ENCODE assay signal across 8 cellular contexts in the genomic region with DNA sequence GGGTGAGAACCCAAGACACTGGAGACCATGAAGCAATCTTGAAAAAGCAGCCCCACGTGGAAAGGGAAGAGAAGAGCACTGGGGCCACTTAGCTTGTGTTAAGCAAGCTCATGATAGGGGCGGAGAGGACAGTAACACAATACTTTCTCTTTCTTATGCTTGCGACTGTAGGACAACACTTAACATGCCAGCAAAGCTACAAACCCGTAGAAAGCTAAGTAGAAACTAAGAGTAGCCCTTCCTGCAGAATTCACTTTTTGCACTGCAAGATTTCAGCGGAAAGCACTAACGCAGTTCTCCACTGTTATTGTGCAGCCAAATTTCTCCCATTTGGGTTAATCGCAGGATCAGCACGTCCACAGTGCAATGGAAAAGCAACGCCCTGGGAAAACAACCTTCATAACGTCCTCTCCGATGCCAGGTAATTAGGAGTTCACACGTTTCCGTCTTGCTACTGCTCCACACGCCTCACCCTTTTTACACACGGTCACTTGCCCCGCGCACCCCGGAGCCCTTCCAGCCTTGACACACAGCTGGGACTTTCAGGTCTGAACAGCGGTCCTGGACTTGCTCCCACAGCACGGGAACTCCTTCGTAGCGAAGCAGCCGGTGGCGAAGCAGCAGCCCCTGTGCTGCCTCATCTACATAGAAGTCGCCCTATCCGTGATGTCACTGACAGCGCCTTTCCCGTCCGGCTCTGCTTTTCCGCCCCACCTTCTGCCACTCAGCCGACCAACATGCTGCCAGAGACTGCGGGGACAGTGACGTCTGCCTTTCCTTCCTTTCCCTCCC.
DNase-seq lines count a peak whose midpoint lies in the region; ATAC-seq and TF ChIP-seq lines count a peak whose summit lies in the region.

No MANE protein-coding gene starts in this region.

- no peaks in the 10 kb centered on the region for H4K20me1 ChIP-seq in fibroblast of lung (ENCODE audit: control insufficient read depth, extremely low read depth, insufficient read depth, low read length)

- peaks cover 28% of the 10 kb centered on the region for H3K27me3 Mint-ChIP-seq in activated T-cell treated with anti-CD3 and anti-CD28 coated beads, Interleukin-2, amount 50 U/mL, for 72 hours (ENCODE audit: low read depth)
- peaks cover 10 to 11% of the 10 kb centered on the region in 2 donors for H3K27me3 Mint-ChIP-seq in natural killer cell (ENCODE audit: low read depth in 2 of 2)
- H3K27me3 Mint-ChIP-seq in stimulated activated naive B cell treated with anti-CD40 and anti-IgM and Interleukin-4, amounts not matched to agents 10 μg/mL and 1 μg/mL and 100 μg/mL, for 72 hours = peaks cover 10 to 16% of the 10 kb centered on the region in 2 donors

- H3K4me3 ChIP-seq in HUES48 (ENCODE audit: low read depth, low read length) = peak overlapping the region; percentile 74
- peak overlapping the region; percentile 64 to 75 (median 68) for H3K4me3 ChIP-seq in fibroblast of lung (replicated peaks in 1 of 4; ENCODE audit: control extremely low read depth in 1 of 4, insufficient read depth in 1 of 4, low read depth in 3 of 4, low read length in 4 of 4)

- no peaks in the 10 kb centered on the region for H3K36me3 Mint-ChIP-seq in activated T-cell treated with anti-CD3 and anti-CD28 coated beads, Interleukin-2, amount 50 U/mL, for 72 hours (ENCODE audit: insufficient read depth in 2 of 2)
- no peaks in the 10 kb centered on the region for H3K36me3 Mint-ChIP-seq in natural killer cell
- H3K36me3 Mint-ChIP-seq in stimulated activated naive B cell treated with anti-CD40 and anti-IgM and Interleukin-4, amounts not matched to agents 10 μg/mL and 1 μg/mL and 100 μg/mL, for 72 hours = peaks cover 3 to 5% of the 10 kb centered on the region in 2 donors

- DNase-seq in COR-L47 (lab: John Stamatoyannopoulos, UW) (peak; percentile 9), fibroblast of lung (ENCODE audit: low read depth in 2 of 2) (peak; percentile 92 to 93), natural killer cell (peak; percentile 47)
- DNase-seq in activated T-cell treated with anti-CD3 and anti-CD28 coated beads, Interleukin-2, amount 50 U/mL, for 72 hours = peak; percentile 80 to 81
- peak; percentile 88 for DNase-seq in stimulated activated naive B cell treated with anti-CD40 and anti-IgM and Interleukin-4, amounts not matched to agents 10 μg/mL and 1 μg/mL and 100 μg/mL, for 72 hours

- H3K4me3 Mint-ChIP-seq in activated T-cell treated with anti-CD3 and anti-CD28 coated beads, Interleukin-2, amount 50 U/mL, for 72 hours = peak overlapping the region; percentile 83 to 87
- H3K4me3 Mint-ChIP-seq in natural killer cell = peak overlapping the region; percentile 100
- peak overlapping the region; percentile 90 to 98 for H3K4me3 Mint-ChIP-seq in stimulated activated naive B cell treated with anti-CD40 and anti-IgM and Interleukin-4, amounts not matched to agents 10 μg/mL and 1 μg/mL and 100 μg/mL, for 72 hours

- H3K9me3 Mint-ChIP-seq in activated T-cell treated with anti-CD3 and anti-CD28 coated beads, Interleukin-2, amount 50 U/mL, for 72 hours = no peaks in the 10 kb centered on the region
- no peaks in the 10 kb centered on the region for H3K9me3 Mint-ChIP-seq in natural killer cell
- no peaks in the 10 kb centered on the region for H3K9me3 Mint-ChIP-seq in stimulated activated naive B cell treated with anti-CD40 and anti-IgM and Interleukin-4, amounts not matched to agents 10 μg/mL and 1 μg/mL and 100 μg/mL, for 72 hours

- no peaks in the 10 kb centered on the region for H3K27me3 ChIP-seq in HUES48 (ENCODE audit: control insufficient read depth, insufficient read depth, low read length)
- H3K27me3 ChIP-seq in fibroblast of lung (ENCODE audit: control insufficient read depth, insufficient read depth, low read length) = peaks cover 4% of the 10 kb centered on the region

- H3K36me3 ChIP-seq in HUES48 (ENCODE audit: control insufficient read depth, insufficient read depth, low read length) = no peaks in the 10 kb centered on the region
- H3K36me3 ChIP-seq in fibroblast of lung (ENCODE audit: control insufficient read depth, insufficient read depth, low read length) = no peaks in the 10 kb centered on the region

- intact Hi-C loops in natural killer cell (cut with micrococcal nuclease) = no loop called here

- TF ChIP-seq CTCF in fibroblast of lung (conservative IDR thresholded peaks at IDR 0.05 in 1 of 2, IDR thresholded peaks at IDR 0.05 in 1 of 2; ENCODE audit: low read depth in 1 of 2, low read length in 2 of 2) (no peak), natural killer cell (IDR thresholded peaks at IDR 0.05) (no peak)

- peak overlapping the region; percentile 99 for H3K27ac Mint-ChIP-seq in activated T-cell treated with anti-CD3 and anti-CD28 coated beads, Interleukin-2, amount 50 U/mL, for 72 hours
- peak overlapping the region; percentile 93 to 95 for H3K27ac Mint-ChIP-seq in natural killer cell
- peak overlapping the region; percentile 100 for H3K27ac Mint-ChIP-seq in stimulated activated naive B cell treated with anti-CD40 and anti-IgM and Interleukin-4, amounts not matched to agents 10 μg/mL and 1 μg/mL and 100 μg/mL, for 72 hours

- H2AFZ ChIP-seq in fibroblast of lung (ENCODE audit: low read length) = peak overlapping the region; percentile 93

- H3K4me1 Mint-ChIP-seq in activated T-cell treated with anti-CD3 and anti-CD28 coated beads, Interleukin-2, amount 50 U/mL, for 72 hours (ENCODE audit: low read depth) = peaks cover 47% of the 10 kb centered on the region
- H3K4me1 Mint-ChIP-seq in natural killer cell = peaks cover 23 to 33% of the 10 kb centered on the region in 2 donors
- H3K4me1 Mint-ChIP-seq in stimulated activated naive B cell treated with anti-CD40 and anti-IgM and Interleukin-4, amounts not matched to agents 10 μg/mL and 1 μg/mL and 100 μg/mL, for 72 hours = peaks cover 15 to 31% of the 10 kb centered on the region in 2 donors

- H3K9ac ChIP-seq in HUES48 (ENCODE audit: low read depth, low read length) = peak overlapping the region; percentile 100
- H3K9ac ChIP-seq in fibroblast of lung (ENCODE audit: insufficient read depth, low read length) = peak overlapping the region; percentile 86

- H3K4me2 ChIP-seq in fibroblast of lung (ENCODE audit: extremely low read depth, insufficient read depth, low read length) = peak overlapping the region; percentile 96

- H3K79me2 ChIP-seq in fibroblast of lung (ENCODE audit: control insufficient read depth, insufficient read depth, low read length) = no peaks in the 10 kb centered on the region

- peaks cover 5% of the 10 kb centered on the region; the same call in 1 of the 2 replicates for H3K4me1 ChIP-seq in HUES48 (ENCODE audit: control insufficient read depth, insufficient read depth, low read length)
- peaks cover 7% of the 10 kb centered on the region for H3K4me1 ChIP-seq in fibroblast of lung (ENCODE audit: control insufficient read depth, extremely low read depth, insufficient read depth, low read length)

- no peaks in the 10 kb centered on the region for H3K9me3 ChIP-seq in HUES48 (ENCODE audit: control insufficient read depth, insufficient read depth, low read length)
- no peaks in the 10 kb centered on the region for H3K9me3 ChIP-seq in fibroblast of lung (ENCODE audit: control insufficient read depth, insufficient read depth, low read depth, low read length)

- H3K27ac ChIP-seq in HUES48 (ENCODE audit: low read depth, low read length) (peak overlapping the region; percentile 97), fibroblast of lung (ENCODE audit: insufficient read depth, low read length) (peak overlapping the region; percentile 82)

- ATAC-seq in GM21390 (IDR thresholded peaks at IDR 0.05; ENCODE audit: unreplicated experiment) (peak; percentile 75), natural killer cell (peak; percentile 77 to 87 (median 81))
- ATAC-seq in activated T-cell treated with anti-CD3 and anti-CD28 coated beads, Interleukin-2, amount 50 U/mL, for 72 hours (replicated peaks in 1 of 2) = peak; percentile 86 to 89
- ATAC-seq in stimulated activated naive B cell treated with anti-CD40 and anti-IgM and Interleukin-4, amounts not matched to agents 10 μg/mL and 1 μg/mL and 100 μg/mL, for 72 hours (replicated peaks) = peak; percentile 90 to 91

TF ChIP-seq in PFSK-1, 5 proteins besides CTCF, POLR2A, EP300 and RAD21:
- TF ChIP-seq, protein P1, sequence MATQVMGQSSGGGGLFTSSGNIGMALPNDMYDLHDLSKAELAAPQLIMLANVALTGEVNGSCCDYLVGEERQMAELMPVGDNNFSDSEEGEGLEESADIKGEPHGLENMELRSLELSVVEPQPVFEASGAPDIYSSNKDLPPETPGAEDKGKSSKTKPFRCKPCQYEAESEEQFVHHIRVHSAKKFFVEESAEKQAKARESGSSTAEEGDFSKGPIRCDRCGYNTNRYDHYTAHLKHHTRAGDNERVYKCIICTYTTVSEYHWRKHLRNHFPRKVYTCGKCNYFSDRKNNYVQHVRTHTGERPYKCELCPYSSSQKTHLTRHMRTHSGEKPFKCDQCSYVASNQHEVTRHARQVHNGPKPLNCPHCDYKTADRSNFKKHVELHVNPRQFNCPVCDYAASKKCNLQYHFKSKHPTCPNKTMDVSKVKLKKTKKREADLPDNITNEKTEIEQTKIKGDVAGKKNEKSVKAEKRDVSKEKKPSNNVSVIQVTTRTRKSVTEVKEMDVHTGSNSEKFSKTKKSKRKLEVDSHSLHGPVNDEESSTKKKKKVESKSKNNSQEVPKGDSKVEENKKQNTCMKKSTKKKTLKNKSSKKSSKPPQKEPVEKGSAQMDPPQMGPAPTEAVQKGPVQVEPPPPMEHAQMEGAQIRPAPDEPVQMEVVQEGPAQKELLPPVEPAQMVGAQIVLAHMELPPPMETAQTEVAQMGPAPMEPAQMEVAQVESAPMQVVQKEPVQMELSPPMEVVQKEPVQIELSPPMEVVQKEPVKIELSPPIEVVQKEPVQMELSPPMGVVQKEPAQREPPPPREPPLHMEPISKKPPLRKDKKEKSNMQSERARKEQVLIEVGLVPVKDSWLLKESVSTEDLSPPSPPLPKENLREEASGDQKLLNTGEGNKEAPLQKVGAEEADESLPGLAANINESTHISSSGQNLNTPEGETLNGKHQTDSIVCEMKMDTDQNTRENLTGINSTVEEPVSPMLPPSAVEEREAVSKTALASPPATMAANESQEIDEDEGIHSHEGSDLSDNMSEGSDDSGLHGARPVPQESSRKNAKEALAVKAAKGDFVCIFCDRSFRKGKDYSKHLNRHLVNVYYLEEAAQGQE (IDR thresholded peaks at IDR 0.05; ENCODE audit: insufficient read depth in 1 of 2, low read depth in 2 of 2, low read length in 2 of 2) = peak; percentile 34 to 65; a peak in 2 of 4 replicates
- TF ChIP-seq SIN3A (IDR thresholded peaks at IDR 0.05; ENCODE audit: borderline replicate concordance, insufficient read depth, low read length) (peak; percentile 98), TAF1 (IDR thresholded peaks at IDR 0.05; ENCODE audit: borderline replicate concordance, insufficient read depth, low read length) (peak; percentile 78; the same call in 1 of the 2 replicates), POLR2AphosphoS5 (IDR thresholded peaks at IDR 0.05; ENCODE audit: low read depth, low read length) (peak; percentile 100), FOXP2 (optimal IDR thresholded peaks at IDR 0.05; ENCODE audit: borderline replicate concordance, extremely low read depth, extremely low read length, insufficient read depth) (peak; percentile 25)

Comparison
In these comparisons a context has a peak if more than half of its experiments do, and no peak if none do; other contexts are left out.
1. Peak in every context shown above with its lines: DNase-seq, ATAC-seq, H3K4me3 ChIP-seq and H3K27ac ChIP-seq.
2. DNase-seq: peak in every context shown above with its lines; median percentile 92 in fibroblast of lung; 88 in stimulated activated naive B cell treated with anti-CD40 and anti-IgM and Interleukin-4, amounts not matched to agents 10 μg/mL and 1 μg/mL and 100 μg/mL, for 72 hours; 80 in activated T-cell treated with anti-CD3 and anti-CD28 coated beads, Interleukin-2, amount 50 U/mL, for 72 hours; 47 in natural killer cell; 9 in COR-L47.